Comparison of ENCODE assay signal across 9 cellular contexts in genomic region chr14:50529288-50530179, GRCh38. TPM values are rescaled to one million over a fixed set of nuclear protein-coding genes. Genes with fewer than 3 reads are reported as not detected.
DNase-seq lines count a peak whose midpoint lies in the region; ATAC-seq and TF ChIP-seq lines count a peak whose summit lies in the region.
"Had no signal": no experiment of that assay in that cellular context is flagged by ENCODE, and none has a peak within 500 bp of the region (broad histone marks: within the 10 kb centered on the region; RNA-seq: fewer than 3 reads in every experiment).

No MANE protein-coding gene starts in this region.

- peaks cover 24% of the 10 kb centered on the region for H3K4me1 ChIP-seq in smooth muscle cell (ENCODE audit: low read depth)

- WGBS in smooth muscle cell (ENCODE audit: low lambda C conversion rate): 82% methylated on average over 6 of the region's 6 CpGs

- TF ChIP-seq CTCF in HFF-Myc (IDR thresholded peaks at IDR 0.05; ENCODE audit: low read depth, low read length, missing control alignments) (no peak), VCaP (conservative IDR thresholded peaks at IDR 0.05) (no peak), fibroblast of the aortic adventitia (IDR thresholded peaks at IDR 0.05; ENCODE audit: insufficient read depth, low read length) (no peak), smooth muscle cell (IDR thresholded peaks at IDR 0.05; ENCODE audit: borderline replicate concordance, insufficient read depth, poor library complexity, severe bottlenecking) (no peak)

- peak overlapping the region; percentile 16 for H3K9ac ChIP-seq in smooth muscle cell (ENCODE audit: low read depth)

- DNase-seq in HFF-Myc (ENCODE audit: extremely low read depth, low read depth): no peak
- no peak for DNase-seq in fibroblast of the aortic adventitia (ENCODE audit: low read depth)
- DNase-seq in smooth muscle cell (lab: John Stamatoyannopoulos, UW; ENCODE audit: unreplicated experiment): no peak
- no peak for DNase-seq in NCI-H1436 (lab: John Stamatoyannopoulos, UW)
- DNase-seq in effector CD4-positive, alpha-beta T cell: no peak
- DNase-seq in SHP77 treated with DMSO at 0.1 percent for 48 hours (lab: John Stamatoyannopoulos, UW): no peak
- DNase-seq: NCI-H526 treated with DMSO at 0.1 percent for 48 hours had no signal

- H3K79me2 ChIP-seq in smooth muscle cell (ENCODE audit: low read depth): peaks cover 72% of the 10 kb centered on the region

- no peaks in the 10 kb centered on the region for H3K36me3 ChIP-seq in smooth muscle cell (ENCODE audit: low read depth)

- H3K4me3 ChIP-seq in HFF-Myc (replicated peaks; ENCODE audit: low read depth, low read length) (peak overlapping the region; percentile 89), fibroblast of the aortic adventitia (ENCODE audit: low read depth, low read length) (peak overlapping the region; percentile 53), smooth muscle cell (peak overlapping the region; percentile 66)

- no peak overlapping the region for H2AFZ ChIP-seq in smooth muscle cell (ENCODE audit: low read depth)

- no peaks in the 10 kb centered on the region for H3K27me3 ChIP-seq in smooth muscle cell (ENCODE audit: low read depth)

- no peaks in the 10 kb centered on the region for H3K9me3 ChIP-seq in smooth muscle cell (replicated peaks; ENCODE audit: low read depth)

- H3K27ac ChIP-seq in VCaP (peak overlapping the region; percentile 95; the same call in 1 of the 2 replicates), smooth muscle cell (ENCODE audit: low read depth) (peak overlapping the region; percentile 61)

- peak overlapping the region; percentile 87 for H3K4me2 ChIP-seq in smooth muscle cell

- H3F3A ChIP-seq in smooth muscle cell (ENCODE audit: low read depth): peaks cover 3% of the 10 kb centered on the region

- H4K20me1 ChIP-seq in smooth muscle cell (ENCODE audit: low read depth): peaks cover 69% of the 10 kb centered on the region

- ATAC-seq in HG02973 (IDR thresholded peaks at IDR 0.05; ENCODE audit: unreplicated experiment): no peak

RNA-seq across cellular contexts. Expression of gene MAP4K5, which starts 2.8 kb away (rescaled TPM):
- total RNA-seq in fibroblast of the aortic adventitia (ENCODE audit: low replicate concordance): 92.1 and 101 TPM in 2 replicates
- total RNA-seq in smooth muscle cell: 101 and 115 TPM in 2 replicates
- 35.4 and 52.7 TPM in 2 replicates for polyA plus RNA-seq in smooth muscle cell

RNA-seq across cellular contexts. Expression of gene ATL1, which starts 30.4 kb away (rescaled TPM):
- total RNA-seq in fibroblast of the aortic adventitia (ENCODE audit: low replicate concordance) (5.2 and 10.7 TPM in 2 replicates), smooth muscle cell (1.8 and 2.1 TPM in 2 replicates)
- 1.5 and 3.5 TPM in 2 replicates for polyA plus RNA-seq in smooth muscle cell
